In genomic region chr1:20233394-20233793, GRCh38 we compare ENCODE assay signal across 9 cellular contexts. TPM values are rescaled to one million over a fixed set of nuclear protein-coding genes. Genes with fewer than 3 reads are reported as not detected.
DNase-seq lines count a peak whose midpoint lies in the region; ATAC-seq and TF ChIP-seq lines count a peak whose summit lies in the region.
"Had no signal": no experiment of that assay in that cellular context is flagged by ENCODE, and none has a peak within 500 bp of the region (broad histone marks: within the 10 kb centered on the region; RNA-seq: fewer than 3 reads in every experiment).

No MANE protein-coding gene starts in this region.

- H3K79me2 ChIP-seq in GM23338 (replicated peaks; ENCODE audit: insufficient read depth) (no peaks in the 10 kb centered on the region), SK-N-SH (ENCODE audit: insufficient read depth) (no peaks in the 10 kb centered on the region)

- peaks cover 6% of the 10 kb centered on the region for H3K27me3 Mint-ChIP-seq in GM23338 (ENCODE audit: insufficient read depth, low read depth, poor library complexity)

- H3K36me3 ChIP-seq in GM23338 (ENCODE audit: insufficient read depth): no peaks in the 10 kb centered on the region
- no peaks in the 10 kb centered on the region for H3K36me3 ChIP-seq in SK-N-SH (replicated peaks in 1 of 2; ENCODE audit: control insufficient read depth in 1 of 2, insufficient read depth in 2 of 2, low read length in 1 of 2)
- H3K36me3 ChIP-seq in right atrium auricular region: no peaks in the 10 kb centered on the region

- no peaks in the 10 kb centered on the region for H3K27me3 ChIP-seq in GM23338 (ENCODE audit: insufficient read depth)
- peaks cover 12% of the 10 kb centered on the region; the same call in 1 of the 2 replicates for H3K27me3 ChIP-seq in SK-N-SH (ENCODE audit: insufficient read depth)
- H3K27me3 ChIP-seq in right atrium auricular region: no peaks in the 10 kb centered on the region

- CTCF ChIA-PET in SK-N-SH (lab: Yijun Ruan, JAX): interaction anchor here (0.6 to 3.8 kb wide), 24 partner anchors 9 to 258 kb away, joined by 3 to 23 read pairs (median 4); no protein-coding TSS in a partner anchor

- no peaks in the 10 kb centered on the region for H3K9me3 Mint-ChIP-seq in GM23338

- H3K27ac ChIP-seq in GM23338 (ENCODE audit: low read depth): no peak overlapping the region
- no peak overlapping the region for H3K27ac ChIP-seq in SK-N-SH (ENCODE audit: low read depth in 2 of 2, low read length in 1 of 2)
- H3K27ac ChIP-seq in right atrium auricular region: no peak overlapping the region

- H2AFZ ChIP-seq in GM23338 (no peak overlapping the region), SK-N-SH (ENCODE audit: low read depth) (no peak overlapping the region)

- H4K20me1 ChIP-seq in GM23338 (replicated peaks; ENCODE audit: insufficient read depth) (no peaks in the 10 kb centered on the region), SK-N-SH (ENCODE audit: insufficient read depth) (no peaks in the 10 kb centered on the region)

- ATAC-seq in GM23338 (peak; percentile 77), GM18498 (IDR thresholded peaks at IDR 0.05; ENCODE audit: unreplicated experiment) (no peak), GM21381 (IDR thresholded peaks at IDR 0.05; ENCODE audit: unreplicated experiment) (no peak)

- no peaks in the 10 kb centered on the region for H3K9me3 ChIP-seq in SK-N-SH
- no peaks in the 10 kb centered on the region for H3K9me3 ChIP-seq in right atrium auricular region

- POLR2A ChIA-PET in SK-N-SH (lab: Yijun Ruan, JAX): no interaction called here

- TF ChIP-seq RAD21 in SK-N-SH (IDR thresholded peaks at IDR 0.05; ENCODE audit: low read length): peak; percentile 55

- no peaks in the 10 kb centered on the region for H3K4me1 ChIP-seq in GM23338 (ENCODE audit: insufficient read depth)
- peaks cover 0 to 13% of the 10 kb centered on the region in 2 experiments; a peak in 2 of 4 replicates for H3K4me1 ChIP-seq in SK-N-SH (ENCODE audit: control insufficient read depth in 1 of 2, insufficient read depth in 2 of 2, low read depth in 1 of 2, low read length in 1 of 2)
- H3K4me1 ChIP-seq in right atrium auricular region: no peaks in the 10 kb centered on the region

- WGBS in SK-N-SH (ENCODE audit: low lambda C conversion rate): 18% methylated on average over 3 of the region's 3 CpGs

- no peak overlapping the region for H3K9ac ChIP-seq in SK-N-SH

- H3F3A ChIP-seq in GM23338 (replicated peaks; ENCODE audit: low read depth) (no peaks in the 10 kb centered on the region), SK-N-SH (replicated peaks; ENCODE audit: insufficient read depth) (no peaks in the 10 kb centered on the region)

- TF ChIP-seq EP300 in SK-N-SH (IDR thresholded peaks at IDR 0.05; ENCODE audit: borderline replicate concordance in 1 of 2, low read depth in 1 of 2, low read length in 1 of 2): no peak

- no peaks in the 10 kb centered on the region for H3K36me3 Mint-ChIP-seq in GM23338 (ENCODE audit: low read depth)

- H3K9me2 ChIP-seq in GM23338 (ENCODE audit: insufficient read depth) (no peaks in the 10 kb centered on the region), SK-N-SH (no peaks in the 10 kb centered on the region)

- H3K27ac Mint-ChIP-seq in GM23338: no peak overlapping the region

- TF ChIP-seq CTCF in GM23338 (conservative IDR thresholded peaks at IDR 0.05; ENCODE audit: low read depth in 2 of 2): peak; percentile 51 to 56
- peak; percentile 52 for TF ChIP-seq CTCF in SK-N-SH (IDR thresholded peaks at IDR 0.05)
- peak; percentile 14 to 54 for TF ChIP-seq CTCF in right atrium auricular region (IDR thresholded peaks at IDR 0.05)

- H3K4me3 ChIP-seq in GM23338 (no peak overlapping the region), SK-N-SH (ENCODE audit: low read depth in 2 of 2, low read length in 1 of 2) (no peak overlapping the region), right atrium auricular region (no peak overlapping the region)

- H3K4me1 Mint-ChIP-seq in GM23338: peaks cover 18% of the 10 kb centered on the region

- no peak overlapping the region for H3K4me3 Mint-ChIP-seq in GM23338

- H3K4me2 ChIP-seq in GM23338: no peak overlapping the region
- H3K4me2 ChIP-seq in SK-N-SH: no peak overlapping the region

- peak; percentile 23 for DNase-seq in AG08396 (ENCODE audit: low spot score)
- DNase-seq in GM23338 (ENCODE audit: low spot score): peak; percentile 73
- peak; percentile 55 for DNase-seq in SK-N-SH
- no peak for DNase-seq in right atrium auricular region (ENCODE audit: low spot score)
- DNase-seq in OCI-M2 (lab: John Stamatoyannopoulos, UW; ENCODE audit: unreplicated experiment): no peak
- DNase-seq in nucleus accumbens (lab: John Stamatoyannopoulos, UW): no peak

TF ChIP-seq in GM23338, 12 proteins besides CTCF, POLR2A, EP300 and RAD21 (continues in another document):
- TF ChIP-seq NANOG (IDR thresholded peaks at IDR 0.05; ENCODE audit: borderline replicate concordance) (no peak), ETS1 (IDR thresholded peaks at IDR 0.05) (no peak), EZH2 (IDR thresholded peaks at IDR 0.05; ENCODE audit: low read depth, unreplicated experiment) (no peak), ZNF114 (CRISPR knock-in tag; IDR thresholded peaks at IDR 0.05) (no peak), STAT1 (IDR thresholded peaks at IDR 0.05; ENCODE audit: unreplicated experiment) (no peak), EZH2phosphoT487 (IDR thresholded peaks at IDR 0.05; ENCODE audit: unreplicated experiment) (no peak), CREB1 (CRISPR knock-in tag; IDR thresholded peaks at IDR 0.05; ENCODE audit: low read depth) (no peak)

TF ChIP-seq in SK-N-SH, 30 proteins besides CTCF, POLR2A, EP300 and RAD21:
- no peak for TF ChIP-seq FOXM1 (IDR thresholded peaks at IDR 0.05; ENCODE audit: low read depth)
- no peak for TF ChIP-seq GABPA (IDR thresholded peaks at IDR 0.05; ENCODE audit: low read depth)
- TF ChIP-seq, protein P1, sequence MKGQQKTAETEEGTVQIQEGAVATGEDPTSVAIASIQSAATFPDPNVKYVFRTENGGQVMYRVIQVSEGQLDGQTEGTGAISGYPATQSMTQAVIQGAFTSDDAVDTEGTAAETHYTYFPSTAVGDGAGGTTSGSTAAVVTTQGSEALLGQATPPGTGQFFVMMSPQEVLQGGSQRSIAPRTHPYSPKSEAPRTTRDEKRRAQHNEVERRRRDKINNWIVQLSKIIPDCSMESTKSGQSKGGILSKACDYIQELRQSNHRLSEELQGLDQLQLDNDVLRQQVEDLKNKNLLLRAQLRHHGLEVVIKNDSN (IDR thresholded peaks at IDR 0.05; ENCODE audit: borderline replicate concordance, low read depth): no peak
- peak; percentile 22; the same call in 1 of the 2 replicates for TF ChIP-seq SMC3 (IDR thresholded peaks at IDR 0.05; ENCODE audit: low read depth, low read length)
- no peak for TF ChIP-seq MXI1 (IDR thresholded peaks at IDR 0.05; ENCODE audit: low read depth, low read length)
- TF ChIP-seq, protein P2, sequence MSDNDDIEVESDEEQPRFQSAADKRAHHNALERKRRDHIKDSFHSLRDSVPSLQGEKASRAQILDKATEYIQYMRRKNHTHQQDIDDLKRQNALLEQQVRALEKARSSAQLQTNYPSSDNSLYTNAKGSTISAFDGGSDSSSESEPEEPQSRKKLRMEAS (IDR thresholded peaks at IDR 0.05; ENCODE audit: low read depth): no peak
- TF ChIP-seq, protein P3, sequence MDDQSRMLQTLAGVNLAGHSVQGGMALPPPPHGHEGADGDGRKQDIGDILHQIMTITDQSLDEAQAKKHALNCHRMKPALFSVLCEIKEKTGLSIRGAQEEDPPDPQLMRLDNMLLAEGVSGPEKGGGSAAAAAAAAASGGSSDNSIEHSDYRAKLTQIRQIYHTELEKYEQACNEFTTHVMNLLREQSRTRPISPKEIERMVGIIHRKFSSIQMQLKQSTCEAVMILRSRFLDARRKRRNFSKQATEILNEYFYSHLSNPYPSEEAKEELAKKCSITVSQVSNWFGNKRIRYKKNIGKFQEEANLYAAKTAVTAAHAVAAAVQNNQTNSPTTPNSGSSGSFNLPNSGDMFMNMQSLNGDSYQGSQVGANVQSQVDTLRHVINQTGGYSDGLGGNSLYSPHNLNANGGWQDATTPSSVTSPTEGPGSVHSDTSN (IDR thresholded peaks at IDR 0.05): no peak
- TF ChIP-seq TCF12 (IDR thresholded peaks at IDR 0.05): no peak

RNA-seq across cellular contexts. Expression of gene PLA2G2C, which starts 47.1 kb away (rescaled TPM):
- total RNA-seq in GM23338 (2014; rRNA removed; shearing (Covaris generic)): not detected in 2 replicates
- polyA plus RNA-seq in GM23338 (2016; fragmentation: Nextera tagmentation; extraction: Ambion mirVana) (not detected in 2 replicates), SK-N-SH (2012; rRNA removed) (not detected in 2 replicates)
- not detected in 2 replicates for polyA plus RNA-seq in SK-N-SH (2012; cell fraction: cytosol; rRNA removed)
- polyA plus RNA-seq in SK-N-SH (2012; cell fraction: nucleus; rRNA removed): not detected in 2 replicates
- total RNA-seq in right atrium auricular region: not detected
- total RNA-seq: skeletal muscle tissue had no signal

RNA-seq across cellular contexts. Expression of gene UBXN10, which starts 47.5 kb away (rescaled TPM):
- 0.58 and 0.69 TPM in 2 replicates for total RNA-seq in GM23338 (2014; rRNA removed; shearing (Covaris generic))
- 0.26 and 0.27 TPM in 2 replicates for polyA plus RNA-seq in GM23338 (2016; fragmentation: Nextera tagmentation; extraction: Ambion mirVana)
- polyA plus RNA-seq in SK-N-SH (2012; rRNA removed): not detected in 2 replicates
- polyA plus RNA-seq in SK-N-SH (2012; cell fraction: cytosol; rRNA removed): under 0.01 TPM in 1 of 2 replicates, not detected in the other
- not detected in 2 replicates for polyA plus RNA-seq in SK-N-SH (2012; cell fraction: nucleus; rRNA removed)
- total RNA-seq in right atrium auricular region: 1 to 10 TPM; 2.7 to 7.3 TPM

RNA-seq across cellular contexts. Expression of gene VWA5B1, which starts 57.3 kb away (rescaled TPM):
- total RNA-seq in GM23338 (2014; rRNA removed; shearing (Covaris generic)): 0.70 and 1.0 TPM in 2 replicates
- polyA plus RNA-seq in GM23338 (2016; fragmentation: Nextera tagmentation; extraction: Ambion mirVana): 0.16 TPM in 2 replicates
- polyA plus RNA-seq in SK-N-SH (2012; rRNA removed): not detected in 2 replicates
- polyA plus RNA-seq in SK-N-SH (2012; cell fraction: cytosol; rRNA removed): not detected in 2 replicates
- polyA plus RNA-seq in SK-N-SH (2012; cell fraction: nucleus; rRNA removed): not detected in 2 replicates
- under 1 TPM; 0.22 to 0.43 TPM for total RNA-seq in right atrium auricular region

Comparison
In these comparisons a context has a peak if more than half of its experiments do, and no peak if none do; other contexts are left out.
1. DNase-seq: peak in AG08396 (single experiment), GM23338 (single experiment) and SK-N-SH (single experiment); none in right atrium auricular region (single experiment), OCI-M2 (single experiment) and nucleus accumbens (0 of 56).
2. Peak in every context shown above with its lines, with median percentiles within 50 percentile points of each other: CTCF ChIP-seq.